Comparison of ENCODE assay signal across 8 cellular contexts in the genomic region with DNA sequence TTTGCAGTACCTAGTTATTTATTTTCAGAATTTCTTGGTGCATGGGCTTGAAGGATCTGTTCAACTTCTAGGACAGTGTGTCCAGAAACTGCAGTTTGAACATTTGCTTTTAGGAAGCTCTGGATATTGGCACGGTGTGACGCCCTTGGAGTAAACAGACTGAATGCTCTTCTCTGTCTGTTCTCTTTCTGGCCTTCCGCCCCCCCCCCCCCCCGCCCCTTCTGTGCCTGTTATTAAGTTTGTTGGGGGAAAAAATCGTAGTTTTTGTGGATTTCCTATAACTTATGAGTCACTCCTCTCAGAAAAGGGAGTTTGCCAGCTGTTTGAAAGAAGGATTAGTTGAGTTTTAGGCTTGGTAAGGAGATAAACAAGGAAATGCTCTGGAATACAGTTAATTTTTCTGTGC. TPM values are rescaled to one million over a fixed set of nuclear protein-coding genes. Genes with fewer than 3 reads are reported as not detected.
DNase-seq lines count a peak whose midpoint lies in the region; ATAC-seq, FAIRE-seq and TF ChIP-seq lines count a peak whose summit lies in the region.

No MANE protein-coding gene starts in this region.

- H3K27me3 ChIP-seq in keratinocyte (ENCODE audit: control insufficient read depth, extremely low read depth, insufficient read depth, low read length) = no peaks in the 10 kb centered on the region

- peaks cover 28% of the 10 kb centered on the region for H3K4me1 ChIP-seq in keratinocyte (ENCODE audit: control insufficient read depth, extremely low read depth, insufficient read depth, low read length)

- H3K79me2 ChIP-seq in keratinocyte (ENCODE audit: control insufficient read depth, insufficient read depth, low read length) = peaks cover 61% of the 10 kb centered on the region

- H3K9me1 ChIP-seq in keratinocyte (ENCODE audit: control insufficient read depth, extremely low read depth, insufficient read depth, low read length) = no peaks in the 10 kb centered on the region

- peaks cover 4% of the 10 kb centered on the region for H3K27me3 Mint-ChIP-seq in activated naive CD4-positive, alpha-beta T cell treated with anti-CD3 and anti-CD28 coated beads for 36 hours (ENCODE audit: low read depth)
- H3K27me3 Mint-ChIP-seq in central memory CD8-positive, alpha-beta T cell = peaks cover 19% of the 10 kb centered on the region
- no peaks in the 10 kb centered on the region for H3K27me3 Mint-ChIP-seq in stimulated activated naive B cell treated with anti-CD40 and anti-IgM and Interleukin-4, amounts not matched to agents 10 μg/mL and 1 μg/mL and 100 μg/mL, for 72 hours

- dilution Hi-C loops in keratinocyte (cut with MboI; ENCODE audit: extremely low pct_ligation_motif_present, low sequenced_read_pairs) = no loop called here

- FAIRE-seq in keratinocyte (lab: Jason Lieb, UNC) = no peak

- no peak for TF ChIP-seq CTCF in keratinocyte (optimal IDR thresholded peaks at IDR 0.05 in 1 of 3, IDR thresholded peaks at IDR 0.05 in 1 of 3, conservative IDR thresholded peaks at IDR 0.05 in 1 of 3; ENCODE audit: extremely low read depth in 1 of 3, insufficient read depth in 2 of 3, low read length in 3 of 3)

- no peaks in the 10 kb centered on the region for H3K36me3 ChIP-seq in keratinocyte (ENCODE audit: control insufficient read depth in 2 of 2, extremely low read depth in 1 of 2, insufficient read depth in 2 of 2, low read length in 2 of 2)

- no peak for ATAC-seq in central memory CD8-positive, alpha-beta T cell (replicated peaks; ENCODE audit: extremely low read depth, poor library complexity, severe bottlenecking)
- ATAC-seq in stimulated activated naive B cell treated with anti-CD40 and anti-IgM and Interleukin-4, amounts not matched to agents 10 μg/mL and 1 μg/mL and 100 μg/mL, for 72 hours (replicated peaks) = no peak

- H3K9me3 ChIP-seq in keratinocyte (ENCODE audit: control insufficient read depth, low read depth, low read length) = no peaks in the 10 kb centered on the region

- H3K9ac ChIP-seq in keratinocyte (ENCODE audit: control insufficient read depth, extremely low read depth, insufficient read depth, low read length) = peak overlapping the region; percentile 84

- H3K27ac ChIP-seq in keratinocyte (ENCODE audit: control insufficient read depth, insufficient read depth, low read length) = peak overlapping the region; percentile 60

- H4K20me1 ChIP-seq in keratinocyte (ENCODE audit: control insufficient read depth, extremely low read depth, insufficient read depth, low read length) = no peaks in the 10 kb centered on the region

- no peaks in the 10 kb centered on the region for H3K36me3 Mint-ChIP-seq in activated naive CD4-positive, alpha-beta T cell treated with anti-CD3 and anti-CD28 coated beads for 36 hours (ENCODE audit: low read depth)
- no peaks in the 10 kb centered on the region for H3K36me3 Mint-ChIP-seq in central memory CD8-positive, alpha-beta T cell (ENCODE audit: insufficient read depth)
- H3K36me3 Mint-ChIP-seq in stimulated activated naive B cell treated with anti-CD40 and anti-IgM and Interleukin-4, amounts not matched to agents 10 μg/mL and 1 μg/mL and 100 μg/mL, for 72 hours = peaks cover 2 to 3% of the 10 kb centered on the region in 2 donors

- intact Hi-C loops in activated naive CD4-positive, alpha-beta T cell treated with anti-CD3 and anti-CD28 coated beads for 36 hours (cut with micrococcal nuclease) = loop anchor here (5.0 kb wide), 1 partner anchor 1581 kb away; the partner anchor contains the start of gene PROX1

- no peaks in the 10 kb centered on the region for H3K9me3 Mint-ChIP-seq in activated naive CD4-positive, alpha-beta T cell treated with anti-CD3 and anti-CD28 coated beads for 36 hours
- H3K9me3 Mint-ChIP-seq in central memory CD8-positive, alpha-beta T cell = no peaks in the 10 kb centered on the region
- H3K9me3 Mint-ChIP-seq in stimulated activated naive B cell treated with anti-CD40 and anti-IgM and Interleukin-4, amounts not matched to agents 10 μg/mL and 1 μg/mL and 100 μg/mL, for 72 hours = no peaks in the 10 kb centered on the region

- no peak for DNase-seq in activated naive CD4-positive, alpha-beta T cell treated with anti-CD3 and anti-CD28 coated beads for 36 hours
- DNase-seq in activated naive CD4-positive, alpha-beta T cell treated with anti-CD3 and anti-CD28 coated beads, Interleukin-2, amount 50 U/mL, for 16 hours = no peak
- DNase-seq in NCI-H526 treated with DMSO at 0.1 percent for 48 hours (lab: John Stamatoyannopoulos, UW) = peak; percentile 32
- no peak for DNase-seq in central memory CD8-positive, alpha-beta T cell (ENCODE audit: low spot score in 2 of 2)
- DNase-seq in keratinocyte (ENCODE audit: low read depth, low spot score) = no peak
- DNase-seq in stimulated activated naive B cell treated with anti-CD40 and anti-IgM and Interleukin-4, amounts not matched to agents 10 μg/mL and 1 μg/mL and 100 μg/mL, for 72 hours = no peak
- DNase-seq in NCI-H2081 treated with DMSO at 0.1 percent for 48 hours (lab: John Stamatoyannopoulos, UW) = no peak
- no peak for DNase-seq in activated gamma-delta T cell treated with Interleukin-2 at 50 U/mL for 16 hours

- H3K4me2 ChIP-seq in keratinocyte (ENCODE audit: control insufficient read depth, extremely low read depth, insufficient read depth, low read depth, low read length) = peak overlapping the region; percentile 92

- peak overlapping the region; percentile 46 for H3K27ac Mint-ChIP-seq in activated naive CD4-positive, alpha-beta T cell treated with anti-CD3 and anti-CD28 coated beads for 36 hours
- no peak overlapping the region for H3K27ac Mint-ChIP-seq in central memory CD8-positive, alpha-beta T cell (ENCODE audit: low read depth)
- H3K27ac Mint-ChIP-seq in stimulated activated naive B cell treated with anti-CD40 and anti-IgM and Interleukin-4, amounts not matched to agents 10 μg/mL and 1 μg/mL and 100 μg/mL, for 72 hours = peak overlapping the region; percentile 84

- H3K4me1 Mint-ChIP-seq in activated naive CD4-positive, alpha-beta T cell treated with anti-CD3 and anti-CD28 coated beads for 36 hours (ENCODE audit: low read depth) = peaks cover 34% of the 10 kb centered on the region
- H3K4me1 Mint-ChIP-seq in central memory CD8-positive, alpha-beta T cell = peaks cover 22% of the 10 kb centered on the region
- H3K4me1 Mint-ChIP-seq in stimulated activated naive B cell treated with anti-CD40 and anti-IgM and Interleukin-4, amounts not matched to agents 10 μg/mL and 1 μg/mL and 100 μg/mL, for 72 hours = peaks cover 14 to 26% of the 10 kb centered on the region in 2 donors

- peak overlapping the region; percentile 93 for H3K4me3 Mint-ChIP-seq in activated naive CD4-positive, alpha-beta T cell treated with anti-CD3 and anti-CD28 coated beads for 36 hours
- peak overlapping the region; percentile 84 for H3K4me3 Mint-ChIP-seq in central memory CD8-positive, alpha-beta T cell
- H3K4me3 Mint-ChIP-seq in stimulated activated naive B cell treated with anti-CD40 and anti-IgM and Interleukin-4, amounts not matched to agents 10 μg/mL and 1 μg/mL and 100 μg/mL, for 72 hours = peak overlapping the region; percentile 98 to 100

- H3K4me3 ChIP-seq in keratinocyte (ENCODE audit: control insufficient read depth in 2 of 3, extremely low read depth in 1 of 3, insufficient read depth in 2 of 3, low read depth in 1 of 3, low read length in 3 of 3) = peak overlapping the region; percentile 74 to 89 (median 88)

- CTCF ChIA-PET in activated naive CD4-positive, alpha-beta T cell treated with anti-CD3 and anti-CD28 coated beads for 36 hours (lab: Charles Lee) = no interaction called here

- peak overlapping the region; percentile 49 for H2AFZ ChIP-seq in keratinocyte (ENCODE audit: control insufficient read depth, low read length)

RNA-seq across cellular contexts. Expression of gene KCTD3, which starts 1.2 kb away (rescaled TPM):
- 1 to 10 TPM; 3.2 to 3.5 TPM for total RNA-seq in activated naive CD4-positive, alpha-beta T cell treated with anti-CD3 and anti-CD28 coated beads for 36 hours
- polyA plus RNA-seq in keratinocyte = 25.5 to 43.4 TPM (median 30.6 TPM) in 3 replicates
- 15.2 TPM for polyA plus RNA-seq in keratinocyte (2011; ENCODE audit: low read depth)
- polyA plus RNA-seq in keratinocyte (2011; cell fraction: cytosol; rRNA removed) = 21.1 and 47.9 TPM in 2 replicates
- 37.0 and 42.8 TPM in 2 replicates for polyA plus RNA-seq in keratinocyte (2011; cell fraction: nucleus; rRNA removed)
- polyA plus RNA-seq in keratinocyte (2012; ENCODE audit: low replicate concordance) = 9.9 and 21.8 TPM in 2 replicates
- polyA minus RNA-seq in keratinocyte = 30.0 to 76.9 TPM (median 56.5 TPM) in 3 replicates
- 24.4 TPM for polyA minus RNA-seq in keratinocyte (2011; cell fraction: cytosol; rRNA and poly(A)+ RNA removed)
- 16.4 and 32.7 TPM in 2 replicates for polyA minus RNA-seq in keratinocyte (2011; cell fraction: nucleus; rRNA and poly(A)+ RNA removed)
